ENCODE assay signal across 10 cellular contexts in genomic region chr18:73891572-73892421, GRCh38.
DNase-seq lines count a peak whose midpoint lies in the region; ATAC-seq, FAIRE-seq and TF ChIP-seq lines count a peak whose summit lies in the region.
"Had no signal": no experiment of that assay in that cellular context is flagged by ENCODE, and none has a peak within 500 bp of the region (broad histone marks: within the 10 kb centered on the region; RNA-seq: fewer than 3 reads in every experiment).

No MANE protein-coding gene starts in this region.

- no peaks in the 10 kb centered on the region for H3K36me3 ChIP-seq in tibial nerve

- 43% methylated on average over 19 to 20 of the region's 20 CpGs for WGBS in tibial nerve, 2 donors

- no peak overlapping the region for H3K4me3 ChIP-seq in WI38 (ENCODE audit: low read depth, low read length)
- no peak overlapping the region for H3K4me3 ChIP-seq in tibial nerve

- TF ChIP-seq POLR2A in tibial nerve (IDR thresholded peaks at IDR 0.05): no peak
- no peak for TF ChIP-seq POLR2A in GM12891 (IDR thresholded peaks at IDR 0.05; ENCODE audit: low read depth, low read length)

- 0 out of 2 replicates have a peak, but pooled peaks have one; percentile 5 for TF ChIP-seq CTCF in WI38 (IDR thresholded peaks at IDR 0.05; ENCODE audit: low read depth, low read length)
- TF ChIP-seq CTCF in tibial nerve (IDR thresholded peaks at IDR 0.05): no peak

- H3K27ac ChIP-seq in tibial nerve: no peak overlapping the region

- DNase-seq in EL: peak; percentile 3
- DNase-seq in HuH-7 (ENCODE audit: low spot score): peak; percentile 14
- DNase-seq in left kidney (ENCODE audit: low read depth, low spot score): peak; percentile 95
- no peak for DNase-seq in tibial nerve (ENCODE audit: low spot score in 2 of 2)
- no peak for DNase-seq in GM12891 (ENCODE audit: insufficient read length, low spot score)
- DNase-seq: activated CD8-positive, alpha-beta memory T cell treated with anti-CD3 and anti-CD28 coated beads for 24 hours; amniotic stem cell; effector memory CD8-positive, alpha-beta T cell had no signal

- no peaks in the 10 kb centered on the region for H3K4me1 ChIP-seq in tibial nerve

- TF ChIP-seq EP300 in tibial nerve (IDR thresholded peaks at IDR 0.05): no peak

- FAIRE-seq in GM12891 (lab: Jason Lieb, UNC): no peak

- no peak for ATAC-seq in GM21381 (IDR thresholded peaks at IDR 0.05; ENCODE audit: unreplicated experiment)
- ATAC-seq: effector memory CD8-positive, alpha-beta T cell had no signal

- no peaks in the 10 kb centered on the region for H3K9me3 ChIP-seq in tibial nerve

- no peaks in the 10 kb centered on the region for H3K27me3 ChIP-seq in tibial nerve

TF ChIP-seq in GM12891, 5 proteins besides CTCF, POLR2A, EP300 and RAD21:
- no peak for TF ChIP-seq POU2F2 (IDR thresholded peaks at IDR 0.05; ENCODE audit: low read depth, low read length)
- TF ChIP-seq POLR2AphosphoS5 (IDR thresholded peaks at IDR 0.05; ENCODE audit: low read depth, low read length): no peak
- no peak for TF ChIP-seq PAX5 (IDR thresholded peaks at IDR 0.05; ENCODE audit: insufficient read depth, low read length, severe bottlenecking)
- no peak for TF ChIP-seq TAF1 (IDR thresholded peaks at IDR 0.05; ENCODE audit: low read depth, low read length)
- TF ChIP-seq SPI1 (IDR thresholded peaks at IDR 0.05; ENCODE audit: low read depth, low read length): no peak

Comparison
In these comparisons a context has a peak if more than half of its experiments do, and no peak if none do; other contexts are left out.
1. DNase-seq: peak in EL (single experiment), HuH-7 (single experiment) and left kidney (single experiment); none in tibial nerve (0 of 2) and GM12891 (single experiment).